Comparison of ENCODE assay signal across 9 cellular contexts in genomic region chr15:77993374-77993911, GRCh38.
DNase-seq lines count a peak whose midpoint lies in the region; ATAC-seq and TF ChIP-seq lines count a peak whose summit lies in the region.
"Had no signal": no experiment of that assay in that cellular context is flagged by ENCODE, and none has a peak within 500 bp of the region (broad histone marks: within the 10 kb centered on the region; RNA-seq: fewer than 3 reads in every experiment).

No MANE protein-coding gene starts in this region.

- H3K9me3 ChIP-seq in cardiac muscle cell (ENCODE audit: low read depth) = no peaks in the 10 kb centered on the region
- no peaks in the 10 kb centered on the region for H3K9me3 ChIP-seq in smooth muscle cell (replicated peaks; ENCODE audit: low read depth)
- H3K9me3 ChIP-seq in colonic mucosa = no peaks in the 10 kb centered on the region

- peaks cover 15% of the 10 kb centered on the region for H3K36me3 Mint-ChIP-seq in T-cell

- 97% methylated on average over 15 of the region's 15 CpGs for WGBS in smooth muscle cell (ENCODE audit: low lambda C conversion rate)

- H3K4me1 Mint-ChIP-seq in T-cell = peaks cover 18 to 35% (median 29%) of the 10 kb centered on the region in 3 donors

- CTCF ChIA-PET in T-cell (lab: Charles Lee) = no interaction called here

- H3K4me3 ChIP-seq in cardiac muscle cell = no peak overlapping the region
- H3K4me3 ChIP-seq in smooth muscle cell = no peak overlapping the region
- no peak overlapping the region for H3K4me3 ChIP-seq in colonic mucosa

- H4K20me1 ChIP-seq in smooth muscle cell (ENCODE audit: low read depth) = no peaks in the 10 kb centered on the region

- DNase-seq in T-cell = no peak
- no peak for DNase-seq in cardiac muscle cell (ENCODE audit: low read depth in 1 of 2, low spot score in 1 of 2)
- no peak for DNase-seq in smooth muscle cell (lab: John Stamatoyannopoulos, UW; ENCODE audit: unreplicated experiment)
- DNase-seq in stimulated activated CD4-positive, alpha-beta T cell treated with anti-CD3 and anti-CD28 coated beads, Interleukin-4, amount 100 ng/mL, for 1 hour = no peak
- no peak for DNase-seq in occipital lobe (lab: John Stamatoyannopoulos, UW)
- DNase-seq in colonic mucosa = no peak

- H3K9ac ChIP-seq in smooth muscle cell (ENCODE audit: low read depth) (no peak overlapping the region), colonic mucosa (ENCODE audit: low read depth in 2 of 2, low read length in 2 of 2) (no peak overlapping the region)

- no peaks in the 10 kb centered on the region for H3K79me2 ChIP-seq in smooth muscle cell (ENCODE audit: low read depth)

- H3K27ac Mint-ChIP-seq in T-cell = peak overlapping the region; percentile 39 to 79

- H3K27ac ChIP-seq in cardiac muscle cell (peak overlapping the region; percentile 16), smooth muscle cell (ENCODE audit: low read depth) (peak overlapping the region; percentile 99), colonic mucosa (no peak overlapping the region)

- ATAC-seq in GM19324 (IDR thresholded peaks at IDR 0.05; ENCODE audit: low FRiP score, unreplicated experiment) (peak; percentile 23), T-cell (replicated peaks in 1 of 4) (no peak), GM21576 (IDR thresholded peaks at IDR 0.05; ENCODE audit: unreplicated experiment) (no peak)

- peaks cover 4% of the 10 kb centered on the region for H3F3A ChIP-seq in smooth muscle cell (ENCODE audit: low read depth)

- POLR2A ChIA-PET in T-cell (lab: Charles Lee) = no interaction called here

- no peak overlapping the region for H3K4me3 Mint-ChIP-seq in T-cell
- H3K4me3 Mint-ChIP-seq: activated T-cell treated with anti-CD3 and anti-CD28 coated beads, Interleukin-2, amount 50 U/mL, for 4 hours had no signal

- H2AFZ ChIP-seq in smooth muscle cell (ENCODE audit: low read depth) = no peak overlapping the region

- H3K27me3 Mint-ChIP-seq in T-cell = no peaks in the 10 kb centered on the region

- no peaks in the 10 kb centered on the region for H3K36me3 ChIP-seq in cardiac muscle cell
- H3K36me3 ChIP-seq in smooth muscle cell (ENCODE audit: low read depth) = no peaks in the 10 kb centered on the region
- peaks cover 6% of the 10 kb centered on the region for H3K36me3 ChIP-seq in colonic mucosa

- intact Hi-C loops in colonic mucosa (cut with DNase I) = no loop called here

- no peak for TF ChIP-seq CTCF in cardiac muscle cell (IDR thresholded peaks at IDR 0.05; ENCODE audit: low read depth, low read length)
- TF ChIP-seq CTCF in smooth muscle cell (IDR thresholded peaks at IDR 0.05; ENCODE audit: borderline replicate concordance, insufficient read depth, poor library complexity, severe bottlenecking) = no peak
- no peak for TF ChIP-seq CTCF in colonic mucosa (IDR thresholded peaks at IDR 0.05)

- H3K27me3 ChIP-seq in cardiac muscle cell (no peaks in the 10 kb centered on the region), smooth muscle cell (ENCODE audit: low read depth) (no peaks in the 10 kb centered on the region), colonic mucosa (no peaks in the 10 kb centered on the region)

- peaks cover 41% of the 10 kb centered on the region for H3K4me1 ChIP-seq in cardiac muscle cell (ENCODE audit: low read depth)
- H3K4me1 ChIP-seq in smooth muscle cell (ENCODE audit: low read depth) = peaks cover 3% of the 10 kb centered on the region
- H3K4me1 ChIP-seq in colonic mucosa = no peaks in the 10 kb centered on the region

- H3K4me2 ChIP-seq in smooth muscle cell = peak overlapping the region; percentile 65

- no peaks in the 10 kb centered on the region for H3K9me3 Mint-ChIP-seq in T-cell
- H3K9me3 Mint-ChIP-seq: activated T-cell treated with anti-CD3 and anti-CD28 coated beads, Interleukin-2, amount 50 U/mL, for 4 hours had no signal
